In the genomic region with DNA sequence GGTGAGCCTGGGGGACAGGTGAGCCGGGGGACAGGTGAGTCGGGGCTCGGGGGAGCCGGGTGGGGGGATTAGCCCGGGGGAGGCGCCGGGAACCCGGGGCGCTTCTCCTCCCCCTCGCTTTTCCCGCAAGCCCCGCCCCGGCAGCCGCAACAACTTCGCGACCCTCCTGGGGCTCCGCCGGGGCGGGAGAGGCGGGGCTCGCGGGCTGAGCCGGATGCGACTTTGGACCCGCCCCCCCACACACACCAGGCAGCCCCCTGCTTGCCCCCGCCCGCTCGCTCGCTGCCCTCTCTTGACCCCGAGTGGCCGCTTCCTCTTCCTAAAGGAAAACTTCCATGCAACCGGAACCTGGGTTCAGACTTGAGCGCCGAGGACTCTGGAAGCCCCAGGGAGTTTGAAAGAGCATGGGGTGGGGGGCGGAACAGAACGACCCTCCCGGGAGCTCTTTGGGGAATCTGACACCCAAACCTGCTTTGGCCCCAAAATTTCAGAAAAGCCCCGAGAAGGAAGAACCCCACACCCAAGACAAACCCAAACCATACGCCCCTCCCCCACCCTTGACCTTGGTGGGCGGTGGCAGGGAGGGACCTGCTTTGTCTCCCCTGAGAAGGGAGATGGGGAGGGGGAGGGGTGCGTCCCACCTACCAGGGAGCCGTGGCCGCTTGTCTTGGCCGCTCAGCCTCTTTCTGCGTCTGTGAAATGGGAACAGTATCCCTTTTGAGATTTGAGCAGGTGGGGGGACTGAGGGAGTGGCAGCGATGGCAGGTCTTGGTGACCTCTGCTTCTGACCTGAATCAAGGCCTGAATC, we compare ENCODE assay signal across 8 cellular contexts. TPM values are rescaled to one million over a fixed set of nuclear protein-coding genes. Genes with fewer than 3 reads are reported as not detected.
DNase-seq lines count a peak whose midpoint lies in the region; ATAC-seq lines count a peak whose summit lies in the region.

No MANE protein-coding gene starts in this region.

- peak; percentile 34 to 83 for DNase-seq in HAP-1 (ENCODE audit: low spot score in 2 of 2)
- peak; percentile 5 for DNase-seq in NCI-H345 treated with DMSO at 0.1 percent for 48 hours (lab: John Stamatoyannopoulos, UW; ENCODE audit: unreplicated experiment)
- DNase-seq in neuronal stem cell (ENCODE audit: low spot score), result peak; percentile 50
- DNase-seq in pons (ENCODE audit: low spot score), result no peak

- H3K36me3 ChIP-seq in HAP-1 (replicated peaks) (no peaks in the 10 kb centered on the region), esophagus (ENCODE audit: control insufficient read depth in 2 of 2, insufficient read depth in 2 of 2, low read length in 1 of 2) (no peaks in the 10 kb centered on the region), neuronal stem cell (replicated peaks in 1 of 2; ENCODE audit: control insufficient read depth in 2 of 2, insufficient read depth in 2 of 2, low read length in 2 of 2) (no peaks in the 10 kb centered on the region)

- H4K91ac ChIP-seq in neuronal stem cell (ENCODE audit: low read depth, low read length, poor library complexity), result no peak overlapping the region

- H4K8ac ChIP-seq in neuronal stem cell (ENCODE audit: low read depth, low read length), result peak overlapping the region; percentile 3

- peak overlapping the region; percentile 100 for H3K4me2 ChIP-seq in neuronal stem cell (ENCODE audit: insufficient read depth, low read length, poor library complexity, severe bottlenecking)

- H2AK5ac ChIP-seq in neuronal stem cell (ENCODE audit: low read depth, low read length), result peak overlapping the region; percentile 24

- H3K79me1 ChIP-seq in neuronal stem cell (ENCODE audit: low read depth, low read length), result peaks cover 3% of the 10 kb centered on the region

- H3K4me1 ChIP-seq in HAP-1 (peaks cover 5% of the 10 kb centered on the region; the same call in 1 of the 2 replicates), esophagus (ENCODE audit: control insufficient read depth in 2 of 2, insufficient read depth in 2 of 2, low read length in 1 of 2) (peaks cover 18 to 39% of the 10 kb centered on the region in 2 donors), neuronal stem cell (ENCODE audit: control insufficient read depth in 2 of 2, insufficient read depth in 1 of 2, low read depth in 1 of 2, low read length in 2 of 2) (peaks cover 20 to 21% of the 10 kb centered on the region in 2 donors)

- WGBS in esophagus, 2 donors, result 10 to 12% methylated on average over 28 to 46 of the region's 46 CpGs
- WGBS in neuronal stem cell (ENCODE audit: extremely low coverage in 2 of 2, insufficient read length in 2 of 2, insufficient replicate concordance in 1 of 2), 2 donors, result no CpG with 5 or more reads among the region's 46 CpGs

- no peak overlapping the region for H2BK120ac ChIP-seq in neuronal stem cell (ENCODE audit: low read depth, low read length)

- peak overlapping the region; percentile 95 for H3K18ac ChIP-seq in neuronal stem cell (ENCODE audit: low read length)

- in situ Hi-C loops in HAP-1 (cut with MboI; ENCODE audit: low sequenced_read_pairs), result loop anchor here (5.0 kb wide), 1 partner anchor 167 kb away; no protein-coding TSS in a partner anchor

- H3K9ac ChIP-seq in neuronal stem cell (ENCODE audit: low read depth, low read length, poor library complexity), result peak overlapping the region; percentile 86

- H3K9me3 ChIP-seq in HAP-1 (no peaks in the 10 kb centered on the region), esophagus (ENCODE audit: control insufficient read depth in 2 of 2, insufficient read depth in 1 of 2, low read depth in 1 of 2, low read length in 1 of 2) (no peaks in the 10 kb centered on the region), neuronal stem cell (replicated peaks in 1 of 2; ENCODE audit: control insufficient read depth in 2 of 2, insufficient read depth in 1 of 2, low read depth in 1 of 2, low read length in 2 of 2) (no peaks in the 10 kb centered on the region)

- H3K4me3 ChIP-seq in HAP-1, result peak overlapping the region; percentile 41
- peak overlapping the region; percentile 65 to 71 for H3K4me3 ChIP-seq in esophagus (ENCODE audit: low read depth in 1 of 2, low read length in 2 of 2)
- H3K4me3 ChIP-seq in neuronal stem cell (ENCODE audit: low read length in 2 of 2), result peak overlapping the region; percentile 53 to 82

- H2AFZ ChIP-seq in neuronal stem cell (ENCODE audit: low read length), result peak overlapping the region; percentile 94

- peak overlapping the region; percentile 89 for H2BK15ac ChIP-seq in neuronal stem cell (ENCODE audit: low read length)

- H3K27ac ChIP-seq in esophagus (ENCODE audit: low read depth in 2 of 2, low read length in 1 of 2) (peak overlapping the region; percentile 58 to 59), neuronal stem cell (replicated peaks; ENCODE audit: low read length) (no peak overlapping the region)

- H2BK5ac ChIP-seq in neuronal stem cell (ENCODE audit: low read length), result peak overlapping the region; percentile 75

- no peak overlapping the region for H3K4ac ChIP-seq in neuronal stem cell (ENCODE audit: low read length)

- no peak for ATAC-seq in GM18519 (IDR thresholded peaks at IDR 0.05; ENCODE audit: low FRiP score, unreplicated experiment)
- no peak for ATAC-seq in GM19324 (IDR thresholded peaks at IDR 0.05; ENCODE audit: low FRiP score, unreplicated experiment)
- ATAC-seq in HG02884 (IDR thresholded peaks at IDR 0.05; ENCODE audit: unreplicated experiment), result no peak

- no peak overlapping the region for H3K14ac ChIP-seq in neuronal stem cell (ENCODE audit: low read length)

- peak overlapping the region; percentile 95 for H3K23ac ChIP-seq in neuronal stem cell (ENCODE audit: low read depth, low read length, poor library complexity)

- H3K27me3 ChIP-seq in HAP-1 (ENCODE audit: low read depth), result no peaks in the 10 kb centered on the region
- H3K27me3 ChIP-seq in esophagus (ENCODE audit: control insufficient read depth in 1 of 2, insufficient read depth in 2 of 2, low read length in 2 of 2), result no peaks in the 10 kb centered on the region
- peaks cover 0 to 11% (median 5%) of the 10 kb centered on the region in 3 experiments for H3K27me3 ChIP-seq in neuronal stem cell (ENCODE audit: control insufficient read depth in 3 of 3, insufficient read depth in 3 of 3, low read depth in 1 of 3, low read length in 3 of 3)

- H2BK12ac ChIP-seq in neuronal stem cell (ENCODE audit: low read length), result peak overlapping the region; percentile 97

RNA-seq across cellular contexts. Expression of gene ARHGEF16, which starts 0.6 kb away (rescaled TPM):
- polyA plus RNA-seq in esophagus, result 10 to 100 TPM; 14.2 to 20.6 TPM
- polyA plus RNA-seq in neuronal stem cell (2013, experiment 1 of 2), result 1.5 TPM
- polyA plus RNA-seq in neuronal stem cell (2013, experiment 2 of 2), result 1.4 TPM
